In genomic region chr11:2428322-2428795, GRCh38 we compare ENCODE assay signal across 1 cellular context.
TF ChIP-seq lines count a peak whose summit lies in the region.

No MANE protein-coding gene starts in this region.

TF ChIP-seq in GM23338, 12 proteins besides CTCF, POLR2A, EP300 and RAD21 (continued from another document):
- peak; percentile 80; the same call in 1 of the 2 replicates for TF ChIP-seq ZNF462 (CRISPR knock-in tag; IDR thresholded peaks at IDR 0.05)
TF ChIP-seq in GM23338: peak in this region for 1.
